In the genomic region with DNA sequence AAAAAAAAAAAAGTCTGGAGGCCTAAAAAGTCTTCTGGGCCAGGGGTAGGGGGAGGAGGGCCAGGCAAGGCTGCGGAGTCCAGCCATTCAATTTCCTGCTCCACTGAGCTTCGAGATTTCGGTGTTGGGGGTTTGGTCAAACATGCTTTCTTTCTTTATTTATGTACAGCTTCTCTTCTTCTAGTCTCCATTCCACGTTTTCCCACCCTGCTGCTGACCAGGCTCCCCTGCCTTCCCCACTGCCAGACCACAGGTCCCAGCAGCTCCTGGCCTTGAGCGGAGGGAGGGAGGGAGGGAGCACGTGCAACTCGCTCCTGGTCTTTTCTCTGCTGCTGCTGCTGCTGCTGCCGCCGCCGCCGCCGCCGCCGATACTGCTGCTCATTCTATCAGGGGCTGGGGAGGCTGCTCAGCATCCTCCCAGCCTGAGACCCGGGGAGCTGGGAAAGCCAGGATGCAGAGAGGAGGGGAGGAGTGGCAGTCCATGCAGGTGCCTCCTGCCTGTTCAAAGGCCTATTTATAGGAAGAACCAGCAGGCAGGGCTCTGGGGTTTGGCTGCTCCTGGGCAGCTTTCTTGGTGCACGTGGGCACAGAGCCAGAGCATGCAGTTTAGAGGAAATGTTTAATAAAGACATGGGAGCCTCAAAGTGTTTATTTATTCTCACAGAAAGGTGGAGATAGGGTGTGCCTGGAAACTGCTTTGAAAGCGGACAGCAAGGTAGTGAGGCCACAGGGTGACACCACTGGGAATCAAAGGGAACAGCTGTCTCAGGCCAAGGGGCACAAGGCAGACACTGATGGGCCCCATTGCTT, we compare ENCODE assay signal across 1 cellular context.
TF ChIP-seq lines count a peak whose summit lies in the region.

No MANE protein-coding gene starts in this region.

TF ChIP-seq in HepG2, 621 proteins besides CTCF, POLR2A, EP300 and RAD21 (continued from another document and continues in another):
- TF ChIP-seq, protein P1, sequence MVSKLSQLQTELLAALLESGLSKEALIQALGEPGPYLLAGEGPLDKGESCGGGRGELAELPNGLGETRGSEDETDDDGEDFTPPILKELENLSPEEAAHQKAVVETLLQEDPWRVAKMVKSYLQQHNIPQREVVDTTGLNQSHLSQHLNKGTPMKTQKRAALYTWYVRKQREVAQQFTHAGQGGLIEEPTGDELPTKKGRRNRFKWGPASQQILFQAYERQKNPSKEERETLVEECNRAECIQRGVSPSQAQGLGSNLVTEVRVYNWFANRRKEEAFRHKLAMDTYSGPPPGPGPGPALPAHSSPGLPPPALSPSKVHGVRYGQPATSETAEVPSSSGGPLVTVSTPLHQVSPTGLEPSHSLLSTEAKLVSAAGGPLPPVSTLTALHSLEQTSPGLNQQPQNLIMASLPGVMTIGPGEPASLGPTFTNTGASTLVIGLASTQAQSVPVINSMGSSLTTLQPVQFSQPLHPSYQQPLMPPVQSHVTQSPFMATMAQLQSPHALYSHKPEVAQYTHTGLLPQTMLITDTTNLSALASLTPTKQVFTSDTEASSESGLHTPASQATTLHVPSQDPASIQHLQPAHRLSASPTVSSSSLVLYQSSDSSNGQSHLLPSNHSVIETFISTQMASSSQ (IDR thresholded peaks at IDR 0.05; ENCODE audit: low read depth): no peak
- TF ChIP-seq, protein P1 (CRISPR knock-in tag; IDR thresholded peaks at IDR 0.05; ENCODE audit: borderline replicate concordance): 0 out of 2 replicates have a peak, but pooled peaks have one; percentile 24
- TF ChIP-seq ZNF337 (CRISPR knock-in tag; IDR thresholded peaks at IDR 0.05; ENCODE audit: borderline replicate concordance, low read depth) (no peak), NCOA1 (CRISPR knock-in tag; IDR thresholded peaks at IDR 0.05) (no peak), FOXA1 (IDR thresholded peaks at IDR 0.05) (no peak), FOXA1 (CRISPR knock-in tag; IDR thresholded peaks at IDR 0.05) (no peak), ISL2 (CRISPR knock-in tag; IDR thresholded peaks at IDR 0.05) (0 out of 2 replicates have a peak, but pooled peaks have one; percentile 25), NONO (IDR thresholded peaks at IDR 0.05) (no peak), NONO (CRISPR knock-in tag; conservative IDR thresholded peaks at IDR 0.05) (0 out of 2 replicates have a peak, but pooled peaks have one; percentile 28), GLI4 (CRISPR knock-in tag; IDR thresholded peaks at IDR 0.05; ENCODE audit: borderline replicate concordance) (no peak), ZNF460 (CRISPR knock-in tag; IDR thresholded peaks at IDR 0.05; ENCODE audit: borderline replicate concordance) (no peak), RARA (CRISPR knock-in tag; IDR thresholded peaks at IDR 0.05) (peak; percentile 39; the same call in 1 of the 2 replicates), ZBTB44 (CRISPR knock-in tag; IDR thresholded peaks at IDR 0.05) (0 out of 2 replicates have a peak, but pooled peaks have one; percentile 27), JUNB (CRISPR knock-in tag; IDR thresholded peaks at IDR 0.05; ENCODE audit: borderline replicate concordance) (no peak), NFAT5 (CRISPR knock-in tag; IDR thresholded peaks at IDR 0.05) (0 out of 2 replicates have a peak, but pooled peaks have one; percentile 32), MAFG (CRISPR knock-in tag; IDR thresholded peaks at IDR 0.05) (no peak), FOXC1 (CRISPR knock-in tag; IDR thresholded peaks at IDR 0.05; ENCODE audit: borderline replicate concordance) (peak; percentile 62), ZNF17 (CRISPR knock-in tag; IDR thresholded peaks at IDR 0.05) (no peak), JARID2 (CRISPR knock-in tag; IDR thresholded peaks at IDR 0.05; ENCODE audit: insufficient replicate concordance) (peak; percentile 15), CHCHD3 (CRISPR knock-in tag; IDR thresholded peaks at IDR 0.05) (no peak), HHEX (CRISPR knock-in tag; IDR thresholded peaks at IDR 0.05) (no peak), RBM39 (IDR thresholded peaks at IDR 0.05; ENCODE audit: low read depth, low read length, poor library complexity, severe bottlenecking) (no peak), PAWR (CRISPR knock-in tag; IDR thresholded peaks at IDR 0.05; ENCODE audit: borderline replicate concordance) (no peak), RCOR2 (CRISPR knock-in tag; IDR thresholded peaks at IDR 0.05) (peak; percentile 70), CHD4 (IDR thresholded peaks at IDR 0.05; ENCODE audit: borderline replicate concordance, low read length) (no peak), SOX6 (IDR thresholded peaks at IDR 0.05) (no peak), SOX6 (CRISPR knock-in tag; IDR thresholded peaks at IDR 0.05) (peak; percentile 31; the same call in 1 of the 2 replicates), ZNF761 (CRISPR knock-in tag; conservative IDR thresholded peaks at IDR 0.05) (no peak), ZNF484 (CRISPR knock-in tag; IDR thresholded peaks at IDR 0.05; ENCODE audit: borderline replicate concordance, low read depth) (no peak), ZNF263 (CRISPR knock-in tag; IDR thresholded peaks at IDR 0.05) (peak; percentile 96), FOSL2 (CRISPR knock-in tag; IDR thresholded peaks at IDR 0.05) (peak; percentile 15; the same call in 1 of the 2 replicates), ZNF660 (CRISPR knock-in tag; IDR thresholded peaks at IDR 0.05; ENCODE audit: borderline replicate concordance, low read depth) (no peak), ZNF773 (CRISPR knock-in tag; IDR thresholded peaks at IDR 0.05; ENCODE audit: borderline replicate concordance) (no peak), TRAFD1 (CRISPR knock-in tag; IDR thresholded peaks at IDR 0.05; ENCODE audit: borderline replicate concordance) (no peak), ZNF737 (CRISPR knock-in tag; IDR thresholded peaks at IDR 0.05; ENCODE audit: borderline replicate concordance) (no peak), KLF6 (CRISPR knock-in tag; IDR thresholded peaks at IDR 0.05) (peak; percentile 68), U2AF2 (IDR thresholded peaks at IDR 0.05; ENCODE audit: low read depth, low read length) (no peak), ZNF136 (CRISPR knock-in tag; IDR thresholded peaks at IDR 0.05; ENCODE audit: low read depth) (no peak)
- TF ChIP-seq, protein P2, sequence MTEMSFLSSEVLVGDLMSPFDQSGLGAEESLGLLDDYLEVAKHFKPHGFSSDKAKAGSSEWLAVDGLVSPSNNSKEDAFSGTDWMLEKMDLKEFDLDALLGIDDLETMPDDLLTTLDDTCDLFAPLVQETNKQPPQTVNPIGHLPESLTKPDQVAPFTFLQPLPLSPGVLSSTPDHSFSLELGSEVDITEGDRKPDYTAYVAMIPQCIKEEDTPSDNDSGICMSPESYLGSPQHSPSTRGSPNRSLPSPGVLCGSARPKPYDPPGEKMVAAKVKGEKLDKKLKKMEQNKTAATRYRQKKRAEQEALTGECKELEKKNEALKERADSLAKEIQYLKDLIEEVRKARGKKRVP (CRISPR knock-in tag; IDR thresholded peaks at IDR 0.05): no peak
- TF ChIP-seq, protein P3, sequence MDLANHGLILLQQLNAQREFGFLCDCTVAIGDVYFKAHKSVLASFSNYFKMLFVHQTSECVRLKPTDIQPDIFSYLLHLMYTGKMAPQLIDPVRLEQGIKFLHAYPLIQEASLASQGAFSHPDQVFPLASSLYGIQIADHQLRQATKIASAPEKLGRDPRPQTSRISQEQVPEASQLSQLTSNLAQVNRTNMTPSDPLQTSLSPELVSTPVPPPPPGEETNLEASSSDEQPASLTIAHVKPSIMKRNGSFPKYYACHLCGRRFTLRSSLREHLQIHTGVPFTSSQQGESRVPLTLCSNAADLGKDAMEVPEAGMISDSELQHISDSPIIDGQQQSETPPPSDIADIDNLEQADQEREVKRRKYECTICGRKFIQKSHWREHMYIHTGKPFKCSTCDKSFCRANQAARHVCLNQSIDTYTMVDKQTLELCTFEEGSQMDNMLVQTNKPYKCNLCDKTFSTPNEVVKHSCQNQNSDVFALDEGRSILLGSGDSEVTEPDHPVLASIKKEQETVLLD (CRISPR knock-in tag; IDR thresholded peaks at IDR 0.05; ENCODE audit: low read depth): no peak
- TF ChIP-seq, protein P4, sequence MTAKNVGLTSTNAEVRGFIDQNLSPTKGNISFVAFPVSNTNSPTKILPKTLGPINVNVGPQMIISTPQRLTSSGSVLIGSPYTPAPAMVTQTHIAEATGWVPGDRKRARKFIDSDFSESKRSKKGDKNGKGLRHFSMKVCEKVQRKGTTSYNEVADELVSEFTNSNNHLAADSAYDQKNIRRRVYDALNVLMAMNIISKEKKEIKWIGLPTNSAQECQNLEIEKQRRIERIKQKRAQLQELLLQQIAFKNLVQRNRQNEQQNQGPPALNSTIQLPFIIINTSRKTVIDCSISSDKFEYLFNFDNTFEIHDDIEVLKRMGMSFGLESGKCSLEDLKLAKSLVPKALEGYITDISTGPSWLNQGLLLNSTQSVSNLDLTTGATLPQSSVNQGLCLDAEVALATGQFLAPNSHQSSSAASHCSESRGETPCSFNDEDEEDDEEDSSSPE (CRISPR knock-in tag; IDR thresholded peaks at IDR 0.05): peak; percentile 86
- TF ChIP-seq, protein P5, sequence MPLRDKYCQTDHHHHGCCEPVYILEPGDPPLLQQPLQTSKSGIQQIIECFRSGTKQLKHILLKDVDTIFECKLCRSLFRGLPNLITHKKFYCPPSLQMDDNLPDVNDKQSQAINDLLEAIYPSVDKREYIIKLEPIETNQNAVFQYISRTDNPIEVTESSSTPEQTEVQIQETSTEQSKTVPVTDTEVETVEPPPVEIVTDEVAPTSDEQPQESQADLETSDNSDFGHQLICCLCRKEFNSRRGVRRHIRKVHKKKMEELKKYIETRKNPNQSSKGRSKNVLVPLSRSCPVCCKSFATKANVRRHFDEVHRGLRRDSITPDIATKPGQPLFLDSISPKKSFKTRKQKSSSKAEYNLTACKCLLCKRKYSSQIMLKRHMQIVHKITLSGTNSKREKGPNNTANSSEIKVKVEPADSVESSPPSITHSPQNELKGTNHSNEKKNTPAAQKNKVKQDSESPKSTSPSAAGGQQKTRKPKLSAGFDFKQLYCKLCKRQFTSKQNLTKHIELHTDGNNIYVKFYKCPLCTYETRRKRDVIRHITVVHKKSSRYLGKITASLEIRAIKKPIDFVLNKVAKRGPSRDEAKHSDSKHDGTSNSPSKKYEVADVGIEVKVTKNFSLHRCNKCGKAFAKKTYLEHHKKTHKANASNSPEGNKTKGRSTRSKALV (CRISPR knock-in tag; IDR thresholded peaks at IDR 0.05): no peak
